ENCODE assay signal across 1 cellular context in the genomic region with DNA sequence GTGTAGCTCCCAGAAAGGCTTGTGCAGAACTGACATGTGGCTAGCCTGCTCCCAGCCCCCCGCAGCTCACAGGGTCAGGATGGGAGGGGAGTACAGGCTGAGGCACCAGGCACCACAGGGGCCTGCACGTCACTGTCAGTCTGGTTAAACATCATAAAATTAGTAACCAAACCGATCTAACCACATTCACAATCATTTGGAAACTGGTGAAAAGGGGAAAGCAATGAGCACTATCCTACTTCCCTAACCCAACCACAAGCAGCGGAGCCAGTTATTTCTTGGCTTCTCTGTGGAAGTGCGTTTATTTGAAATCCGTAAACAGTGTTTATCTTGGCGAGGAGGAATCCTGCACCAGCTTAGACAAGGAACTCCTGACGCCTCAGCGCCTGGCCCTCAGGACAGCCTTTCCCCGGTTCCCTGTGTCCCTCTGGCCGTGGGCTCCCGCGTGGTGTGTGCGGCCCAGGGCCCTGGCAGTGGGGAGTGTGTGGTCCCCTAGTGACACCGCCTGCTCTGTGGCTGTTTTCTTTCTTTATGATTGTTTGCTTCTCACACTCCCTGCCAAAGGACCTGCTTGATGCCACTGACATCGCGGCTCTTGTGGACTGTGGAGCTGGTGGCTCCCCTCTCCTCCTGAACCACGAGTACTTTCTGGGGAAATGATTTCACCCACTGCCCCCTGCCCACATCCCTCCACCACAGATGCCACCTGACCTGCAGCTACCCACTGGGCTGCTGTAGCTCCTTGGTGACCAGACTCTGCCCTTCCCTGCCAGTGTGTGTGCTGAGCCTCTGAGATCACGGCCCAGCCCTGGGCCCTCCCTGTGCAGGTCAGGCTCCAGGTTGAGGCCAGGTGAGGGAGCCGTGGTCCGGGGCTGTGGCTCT.
TF ChIP-seq lines count a peak whose summit lies in the region.

No MANE protein-coding gene starts in this region.

TF ChIP-seq in HepG2, 621 proteins besides CTCF, POLR2A, EP300 and RAD21 (continued from another document):
- TF ChIP-seq, protein P1, sequence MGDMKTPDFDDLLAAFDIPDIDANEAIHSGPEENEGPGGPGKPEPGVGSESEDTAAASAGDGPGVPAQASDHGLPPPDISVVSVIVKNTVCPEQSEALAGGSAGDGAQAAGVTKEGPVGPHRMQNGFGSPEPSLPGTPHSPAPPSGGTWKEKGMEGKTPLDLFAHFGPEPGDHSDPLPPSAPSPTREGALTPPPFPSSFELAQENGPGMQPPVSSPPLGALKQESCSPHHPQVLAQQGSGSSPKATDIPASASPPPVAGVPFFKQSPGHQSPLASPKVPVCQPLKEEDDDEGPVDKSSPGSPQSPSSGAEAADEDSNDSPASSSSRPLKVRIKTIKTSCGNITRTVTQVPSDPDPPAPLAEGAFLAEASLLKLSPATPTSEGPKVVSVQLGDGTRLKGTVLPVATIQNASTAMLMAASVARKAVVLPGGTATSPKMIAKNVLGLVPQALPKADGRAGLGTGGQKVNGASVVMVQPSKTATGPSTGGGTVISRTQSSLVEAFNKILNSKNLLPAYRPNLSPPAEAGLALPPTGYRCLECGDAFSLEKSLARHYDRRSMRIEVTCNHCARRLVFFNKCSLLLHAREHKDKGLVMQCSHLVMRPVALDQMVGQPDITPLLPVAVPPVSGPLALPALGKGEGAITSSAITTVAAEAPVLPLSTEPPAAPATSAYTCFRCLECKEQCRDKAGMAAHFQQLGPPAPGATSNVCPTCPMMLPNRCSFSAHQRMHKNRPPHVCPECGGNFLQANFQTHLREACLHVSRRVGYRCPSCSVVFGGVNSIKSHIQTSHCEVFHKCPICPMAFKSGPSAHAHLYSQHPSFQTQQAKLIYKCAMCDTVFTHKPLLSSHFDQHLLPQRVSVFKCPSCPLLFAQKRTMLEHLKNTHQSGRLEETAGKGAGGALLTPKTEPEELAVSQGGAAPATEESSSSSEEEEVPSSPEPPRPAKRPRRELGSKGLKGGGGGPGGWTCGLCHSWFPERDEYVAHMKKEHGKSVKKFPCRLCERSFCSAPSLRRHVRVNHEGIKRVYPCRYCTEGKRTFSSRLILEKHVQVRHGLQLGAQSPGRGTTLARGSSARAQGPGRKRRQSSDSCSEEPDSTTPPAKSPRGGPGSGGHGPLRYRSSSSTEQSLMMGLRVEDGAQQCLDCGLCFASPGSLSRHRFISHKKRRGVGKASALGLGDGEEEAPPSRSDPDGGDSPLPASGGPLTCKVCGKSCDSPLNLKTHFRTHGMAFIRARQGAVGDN (CRISPR knock-in tag; IDR thresholded peaks at IDR 0.05): peak; percentile 20; the same call in 1 of the 2 replicates
- TF ChIP-seq, protein P2, sequence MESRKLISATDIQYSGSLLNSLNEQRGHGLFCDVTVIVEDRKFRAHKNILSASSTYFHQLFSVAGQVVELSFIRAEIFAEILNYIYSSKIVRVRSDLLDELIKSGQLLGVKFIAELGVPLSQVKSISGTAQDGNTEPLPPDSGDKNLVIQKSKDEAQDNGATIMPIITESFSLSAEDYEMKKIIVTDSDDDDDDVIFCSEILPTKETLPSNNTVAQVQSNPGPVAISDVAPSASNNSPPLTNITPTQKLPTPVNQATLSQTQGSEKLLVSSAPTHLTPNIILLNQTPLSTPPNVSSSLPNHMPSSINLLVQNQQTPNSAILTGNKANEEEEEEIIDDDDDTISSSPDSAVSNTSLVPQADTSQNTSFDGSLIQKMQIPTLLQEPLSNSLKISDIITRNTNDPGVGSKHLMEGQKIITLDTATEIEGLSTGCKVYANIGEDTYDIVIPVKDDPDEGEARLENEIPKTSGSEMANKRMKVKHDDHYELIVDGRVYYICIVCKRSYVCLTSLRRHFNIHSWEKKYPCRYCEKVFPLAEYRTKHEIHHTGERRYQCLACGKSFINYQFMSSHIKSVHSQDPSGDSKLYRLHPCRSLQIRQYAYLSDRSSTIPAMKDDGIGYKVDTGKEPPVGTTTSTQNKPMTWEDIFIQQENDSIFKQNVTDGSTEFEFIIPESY (CRISPR knock-in tag; IDR thresholded peaks at IDR 0.05): peak; percentile 90
- no peak for TF ChIP-seq ZNF234 (CRISPR knock-in tag; conservative IDR thresholded peaks at IDR 0.05)
- TF ChIP-seq ZNF230 (CRISPR knock-in tag; IDR thresholded peaks at IDR 0.05): no peak
- peak; percentile 55; the same call in 1 of the 2 replicates for TF ChIP-seq ZBTB38 (CRISPR knock-in tag; IDR thresholded peaks at IDR 0.05)
